1 cellular context compared by ENCODE assay signal in genomic region chr10:75596930-75597629, GRCh38.
TF ChIP-seq lines count a peak whose summit lies in the region.

No MANE protein-coding gene starts in this region.

TF ChIP-seq in HEK293, 187 proteins besides CTCF, POLR2A, EP300 and RAD21 (continued from another document and continues in another):
- TF ChIP-seq HIC1 (tag by site-specific recombination; IDR thresholded peaks at IDR 0.05) = no peak
- TF ChIP-seq SETDB1 (IDR thresholded peaks at IDR 0.05; ENCODE audit: insufficient read length, low read length) = no peak
- no peak for TF ChIP-seq PBX3 (CRISPR knock-in tag; IDR thresholded peaks at IDR 0.05)
- no peak for TF ChIP-seq ZNF776 (tag by site-specific recombination; IDR thresholded peaks at IDR 0.05; ENCODE audit: borderline replicate concordance)
- no peak for TF ChIP-seq ZSCAN30 (tag by site-specific recombination; IDR thresholded peaks at IDR 0.05)
- no peak for TF ChIP-seq ZFP41 (tag by site-specific recombination; IDR thresholded peaks at IDR 0.05; ENCODE audit: borderline replicate concordance)
- peak; percentile 48; the same call in 1 of the 2 replicates for TF ChIP-seq ZNF580 (tag by site-specific recombination; IDR thresholded peaks at IDR 0.05)
- 0 out of 2 replicates have a peak, but pooled peaks have one; percentile 30 for TF ChIP-seq KLF17 (tag by site-specific recombination; IDR thresholded peaks at IDR 0.05)
- TF ChIP-seq ZNF148 (tag by site-specific recombination; IDR thresholded peaks at IDR 0.05; ENCODE audit: borderline replicate concordance) = no peak
- TF ChIP-seq ZNF677 (tag by site-specific recombination; IDR thresholded peaks at IDR 0.05) = no peak
- TF ChIP-seq ZNF423 (tag by site-specific recombination; IDR thresholded peaks at IDR 0.05) = no peak
- TF ChIP-seq ZBTB11 (tag by site-specific recombination; conservative IDR thresholded peaks at IDR 0.05; ENCODE audit: low read depth) = no peak
- TF ChIP-seq TRIM28 (IDR thresholded peaks at IDR 0.05; ENCODE audit: borderline replicate concordance, low read length) = no peak
- TF ChIP-seq ZNF561 (tag by site-specific recombination; IDR thresholded peaks at IDR 0.05; ENCODE audit: borderline replicate concordance) = no peak
- no peak for TF ChIP-seq ZSCAN4 (tag by site-specific recombination; IDR thresholded peaks at IDR 0.05)
- TF ChIP-seq ZNF140 (tag by site-specific recombination; IDR thresholded peaks at IDR 0.05) = no peak
- no peak for TF ChIP-seq ZNF16 (tag by site-specific recombination; IDR thresholded peaks at IDR 0.05; ENCODE audit: low read depth)
- no peak for TF ChIP-seq ZNF174 (tag by site-specific recombination; IDR thresholded peaks at IDR 0.05)
- peak; percentile 82 for TF ChIP-seq PRDM1 (tag by site-specific recombination; IDR thresholded peaks at IDR 0.05)
- TF ChIP-seq SP3 (tag by site-specific recombination; IDR thresholded peaks at IDR 0.05) = no peak
- TF ChIP-seq INSM2 (tag by site-specific recombination; IDR thresholded peaks at IDR 0.05) = no peak
- TF ChIP-seq SALL2 (tag by site-specific recombination; IDR thresholded peaks at IDR 0.05; ENCODE audit: borderline replicate concordance) = no peak
- TF ChIP-seq GLIS1 (tag by site-specific recombination; IDR thresholded peaks at IDR 0.05) = no peak
- no peak; the same call in 1 of the 2 replicates for TF ChIP-seq SP7 (tag by site-specific recombination; IDR thresholded peaks at IDR 0.05)
- no peak for TF ChIP-seq KLF16 (tag by site-specific recombination; IDR thresholded peaks at IDR 0.05)
- no peak for TF ChIP-seq ZNF10 (tag by site-specific recombination; IDR thresholded peaks at IDR 0.05)
- no peak for TF ChIP-seq ZBTB6 (tag by site-specific recombination; IDR thresholded peaks at IDR 0.05)
- TF ChIP-seq ZBTB10 (tag by site-specific recombination; IDR thresholded peaks at IDR 0.05) = no peak
- TF ChIP-seq ZNF2 (tag by site-specific recombination; IDR thresholded peaks at IDR 0.05) = no peak
- TF ChIP-seq SCRT2 (tag by site-specific recombination; IDR thresholded peaks at IDR 0.05) = no peak
- TF ChIP-seq ZNF664 (tag by site-specific recombination; IDR thresholded peaks at IDR 0.05) = peak; percentile 11; the same call in 1 of the 2 replicates
- no peak for TF ChIP-seq ZFP37 (tag by site-specific recombination; IDR thresholded peaks at IDR 0.05)
- no peak for TF ChIP-seq ZBTB17 (tag by site-specific recombination; IDR thresholded peaks at IDR 0.05)
- no peak for TF ChIP-seq ZBTB8A (tag by site-specific recombination; IDR thresholded peaks at IDR 0.05)
- no peak for TF ChIP-seq ZNF239 (tag by site-specific recombination; IDR thresholded peaks at IDR 0.05)
- TF ChIP-seq ZNF777 (tag by site-specific recombination; IDR thresholded peaks at IDR 0.05; ENCODE audit: borderline replicate concordance) = no peak
- no peak for TF ChIP-seq GLIS2 (tag by site-specific recombination; IDR thresholded peaks at IDR 0.05)
- TF ChIP-seq ZEB2 (tag by site-specific recombination; IDR thresholded peaks at IDR 0.05) = no peak
- TF ChIP-seq ZNF488 (tag by site-specific recombination; IDR thresholded peaks at IDR 0.05) = no peak
- TF ChIP-seq ZNF175 (tag by site-specific recombination; IDR thresholded peaks at IDR 0.05) = no peak
- no peak for TF ChIP-seq ZNF48 (tag by site-specific recombination; IDR thresholded peaks at IDR 0.05)
- peak; percentile 43; the same call in 1 of the 2 replicates for TF ChIP-seq PRDM6 (tag by site-specific recombination; IDR thresholded peaks at IDR 0.05)
